ENCODE assay signal across 16 cellular contexts in the genomic region with DNA sequence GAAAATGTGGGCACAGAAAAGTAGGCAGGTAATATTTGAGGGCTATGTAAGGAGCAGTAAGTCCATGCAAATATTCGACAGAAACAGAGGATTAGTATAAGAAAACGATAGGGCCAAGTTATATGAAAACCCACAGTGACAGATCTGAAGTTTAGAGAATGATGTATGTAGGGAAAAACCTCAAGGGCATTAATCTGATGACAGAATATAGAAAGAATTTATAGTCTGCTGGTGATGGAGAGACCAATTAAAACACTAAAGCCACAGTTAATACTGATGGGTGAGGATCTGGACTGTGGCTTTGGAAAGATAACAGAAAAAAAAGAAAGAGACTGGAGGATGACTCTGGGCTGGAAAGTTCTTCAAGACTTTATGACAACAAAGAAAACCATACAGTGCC.
DNase-seq lines count a peak whose midpoint lies in the region; ATAC-seq and TF ChIP-seq lines count a peak whose summit lies in the region.
"Had no signal": no experiment of that assay in that cellular context is flagged by ENCODE, and none has a peak within 500 bp of the region (broad histone marks: within the 10 kb centered on the region; RNA-seq: fewer than 3 reads in every experiment).

No MANE protein-coding gene starts in this region.

- peaks cover 32 to 36% of the 10 kb centered on the region in 2 donors for H3K4me1 ChIP-seq in thyroid gland
- H3K4me1 ChIP-seq: prostate gland, testis had no signal

- ATAC-seq in T-cell (replicated peaks in 1 of 4) (no peak), HG02973 (IDR thresholded peaks at IDR 0.05; ENCODE audit: unreplicated experiment) (no peak)
- no peak for ATAC-seq in activated CD4-positive, alpha-beta T cell treated with anti-CD3 and anti-CD28 coated beads for 36 hours

- no peak for TF ChIP-seq CTCF in AG10803 (conservative IDR thresholded peaks at IDR 0.05; ENCODE audit: low read length)
- TF ChIP-seq CTCF in choroid plexus epithelial cell (conservative IDR thresholded peaks at IDR 0.05; ENCODE audit: low read depth, low read length) = no peak
- no peak for TF ChIP-seq CTCF in nephron (IDR thresholded peaks at IDR 0.05; ENCODE audit: unreplicated experiment in 3 of 3)
- TF ChIP-seq CTCF in thyroid gland (IDR thresholded peaks at IDR 0.05) = no peak

- CTCF ChIA-PET in T-cell (lab: Charles Lee) = interaction anchor here in 1 of 2 donors (0.6 kb wide), 1 partner anchor 527 kb away, joined by 8 read pairs; no protein-coding TSS in a partner anchor
- CTCF ChIA-PET in activated CD4-positive, alpha-beta T cell treated with anti-CD3 and anti-CD28 coated beads for 36 hours (lab: Charles Lee) = no interaction called here

- TF ChIP-seq RAD21 in Ishikawa (IDR thresholded peaks at IDR 0.05; ENCODE audit: low read depth) = no peak

- no peaks in the 10 kb centered on the region for H3K27me3 ChIP-seq in thyroid gland
- H3K27me3 ChIP-seq: testis had no signal

- POLR2A ChIA-PET in T-cell (lab: Charles Lee) = no interaction called here
- POLR2A ChIA-PET in activated CD4-positive, alpha-beta T cell treated with anti-CD3 and anti-CD28 coated beads for 36 hours (lab: Charles Lee) = interaction anchor here (0.6 kb wide), 1 partner anchor 7 kb away, joined by 4 read pairs; no protein-coding TSS in a partner anchor

- intact Hi-C loops in thyroid gland (cut with DNase I) = no loop called here
- intact Hi-C loops in activated CD4-positive, alpha-beta T cell treated with anti-CD3 and anti-CD28 coated beads for 36 hours (cut with DNase I, micrococcal nuclease) = no loop called here

- H3K27ac ChIP-seq in thyroid gland = no peak overlapping the region
- H3K27ac ChIP-seq: coronary artery, prostate gland, testis had no signal

- H3K4me3 Mint-ChIP-seq in nephron (peak overlapping the region in 1 of 3 experiments; percentile 5), T-cell (no peak overlapping the region)
- no peak overlapping the region for H3K4me3 Mint-ChIP-seq in activated CD4-positive, alpha-beta T cell treated with anti-CD3 and anti-CD28 coated beads for 36 hours
- H3K4me3 Mint-ChIP-seq: activated naive CD8-positive, alpha-beta T cell treated with anti-CD3 and anti-CD28 coated beads, Interleukin-2, amount 10 ng/mL, durations not matched to agents 7 days and 5 days; immature natural killer cell; T-helper 1 cell treated with Interleukin-12 subunit alpha and Interleukin-12 subunit beta and Interleukin-4 antibody, amounts not matched to agents 30 μg/mL and 1 μg/mL, for 36 hours had no signal

- H3K9me3 ChIP-seq in thyroid gland = no peaks in the 10 kb centered on the region
- H3K9me3 ChIP-seq: prostate gland, testis had no signal

- TF ChIP-seq POLR2A in thyroid gland (IDR thresholded peaks at IDR 0.05) = no peak

- peaks cover 17% of the 10 kb centered on the region for H3K36me3 Mint-ChIP-seq in nephron (ENCODE audit: low read depth)
- H3K36me3 Mint-ChIP-seq in T-cell = no peaks in the 10 kb centered on the region
- no peaks in the 10 kb centered on the region for H3K36me3 Mint-ChIP-seq in activated CD4-positive, alpha-beta T cell treated with anti-CD3 and anti-CD28 coated beads for 36 hours (ENCODE audit: low read depth)
- H3K36me3 Mint-ChIP-seq: activated naive CD8-positive, alpha-beta T cell treated with anti-CD3 and anti-CD28 coated beads, Interleukin-2, amount 10 ng/mL, durations not matched to agents 7 days and 5 days; immature natural killer cell had no signal

- H3K36me3 ChIP-seq in thyroid gland = no peaks in the 10 kb centered on the region
- H3K36me3 ChIP-seq: prostate gland had no signal

- TF ChIP-seq EP300 in Ishikawa (IDR thresholded peaks at IDR 0.05; ENCODE audit: borderline replicate concordance) = peak; percentile 12; the same call in 1 of the 2 replicates

- H3K4me1 Mint-ChIP-seq in nephron (peaks cover 55% of the 10 kb centered on the region), T-cell (no peaks in the 10 kb centered on the region)
- no peaks in the 10 kb centered on the region for H3K4me1 Mint-ChIP-seq in activated CD4-positive, alpha-beta T cell treated with anti-CD3 and anti-CD28 coated beads for 36 hours
- H3K4me1 Mint-ChIP-seq: activated naive CD8-positive, alpha-beta T cell treated with anti-CD3 and anti-CD28 coated beads, Interleukin-2, amount 10 ng/mL, durations not matched to agents 7 days and 5 days had no signal

- H3K27ac Mint-ChIP-seq in nephron (peak overlapping the region; percentile 73 to 91 (median 83)), T-cell (no peak overlapping the region)
- H3K27ac Mint-ChIP-seq in activated CD4-positive, alpha-beta T cell treated with anti-CD3 and anti-CD28 coated beads for 36 hours = no peak overlapping the region
- H3K27ac Mint-ChIP-seq: activated naive CD8-positive, alpha-beta T cell treated with anti-CD3 and anti-CD28 coated beads, Interleukin-2, amount 10 ng/mL, durations not matched to agents 7 days and 5 days; immature natural killer cell; T-helper 1 cell treated with Interleukin-12 subunit alpha and Interleukin-12 subunit beta and Interleukin-4 antibody, amounts not matched to agents 30 μg/mL and 1 μg/mL, for 36 hours had no signal

- H3K4me3 ChIP-seq in AG10803 (ENCODE audit: low read length) (no peak overlapping the region), choroid plexus epithelial cell (ENCODE audit: low read depth, low read length) (no peak overlapping the region), thyroid gland (replicated peaks in 1 of 3) (no peak overlapping the region)
- H3K4me3 ChIP-seq: coronary artery, prostate gland, testis had no signal

- H3K27me3 Mint-ChIP-seq in nephron (ENCODE audit: low read depth) (no peaks in the 10 kb centered on the region), T-cell (peaks cover 0 to 4% of the 10 kb centered on the region in 2 donors)
- H3K27me3 Mint-ChIP-seq in activated CD4-positive, alpha-beta T cell treated with anti-CD3 and anti-CD28 coated beads for 36 hours = no peaks in the 10 kb centered on the region

- no peaks in the 10 kb centered on the region for H3K9me3 Mint-ChIP-seq in nephron
- H3K9me3 Mint-ChIP-seq in T-cell = no peaks in the 10 kb centered on the region
- H3K9me3 Mint-ChIP-seq in activated CD4-positive, alpha-beta T cell treated with anti-CD3 and anti-CD28 coated beads for 36 hours (ENCODE audit: low read depth) = no peaks in the 10 kb centered on the region
- H3K9me3 Mint-ChIP-seq: activated naive CD8-positive, alpha-beta T cell treated with anti-CD3 and anti-CD28 coated beads, Interleukin-2, amount 10 ng/mL, durations not matched to agents 7 days and 5 days; immature natural killer cell; T-helper 1 cell treated with Interleukin-12 subunit alpha and Interleukin-12 subunit beta and Interleukin-4 antibody, amounts not matched to agents 30 μg/mL and 1 μg/mL, for 36 hours had no signal

- peak; percentile 46 for DNase-seq in AG10803 (ENCODE audit: low read depth)
- DNase-seq in choroid plexus epithelial cell (ENCODE audit: low read depth) = peak; percentile 50
- no peak for DNase-seq in T-cell
- DNase-seq in thyroid gland = no peak
- no peak for DNase-seq in activated CD4-positive, alpha-beta T cell treated with anti-CD3 and anti-CD28 coated beads for 36 hours
- DNase-seq: activated CD4-positive, alpha-beta T cell treated with anti-CD3 and anti-CD28 coated beads for 1 hour; activated naive CD8-positive, alpha-beta T cell treated with anti-CD3 and anti-CD28 coated beads, Interleukin-2, amount 10 ng/mL, durations not matched to agents 7 days and 5 days; immature natural killer cell; NCI-H510A treated with DMSO at 0.1 percent for 48 hours; testis had no signal

- WGBS in thyroid gland, 2 donors = 70 to 76% methylated on average over 2 of the region's 2 CpGs

TF ChIP-seq in Ishikawa, 13 proteins besides CTCF, POLR2A, EP300 and RAD21 (continues in another document):
- no peak for TF ChIP-seq NFIC (IDR thresholded peaks at IDR 0.05)
- TF ChIP-seq CEBPB (IDR thresholded peaks at IDR 0.05) = no peak
- no peak for TF ChIP-seq TCF12 (IDR thresholded peaks at IDR 0.05; ENCODE audit: low read depth)
- no peak for TF ChIP-seq YY1 (IDR thresholded peaks at IDR 0.05; ENCODE audit: low read depth)
- TF ChIP-seq CREB1 (IDR thresholded peaks at IDR 0.05; ENCODE audit: low read depth) = no peak
- TF ChIP-seq ZBTB7A (IDR thresholded peaks at IDR 0.05; ENCODE audit: low read depth) = no peak
- no peak for TF ChIP-seq EGR1 (IDR thresholded peaks at IDR 0.05)
- TF ChIP-seq FOXM1 (IDR thresholded peaks at IDR 0.05; ENCODE audit: borderline replicate concordance, low read depth) = no peak
- no peak for TF ChIP-seq USF1 (IDR thresholded peaks at IDR 0.05)
- TF ChIP-seq TAF1 (IDR thresholded peaks at IDR 0.05; ENCODE audit: low read depth) = no peak
- TF ChIP-seq TEAD4 (IDR thresholded peaks at IDR 0.05) = no peak
- TF ChIP-seq, protein P1, sequence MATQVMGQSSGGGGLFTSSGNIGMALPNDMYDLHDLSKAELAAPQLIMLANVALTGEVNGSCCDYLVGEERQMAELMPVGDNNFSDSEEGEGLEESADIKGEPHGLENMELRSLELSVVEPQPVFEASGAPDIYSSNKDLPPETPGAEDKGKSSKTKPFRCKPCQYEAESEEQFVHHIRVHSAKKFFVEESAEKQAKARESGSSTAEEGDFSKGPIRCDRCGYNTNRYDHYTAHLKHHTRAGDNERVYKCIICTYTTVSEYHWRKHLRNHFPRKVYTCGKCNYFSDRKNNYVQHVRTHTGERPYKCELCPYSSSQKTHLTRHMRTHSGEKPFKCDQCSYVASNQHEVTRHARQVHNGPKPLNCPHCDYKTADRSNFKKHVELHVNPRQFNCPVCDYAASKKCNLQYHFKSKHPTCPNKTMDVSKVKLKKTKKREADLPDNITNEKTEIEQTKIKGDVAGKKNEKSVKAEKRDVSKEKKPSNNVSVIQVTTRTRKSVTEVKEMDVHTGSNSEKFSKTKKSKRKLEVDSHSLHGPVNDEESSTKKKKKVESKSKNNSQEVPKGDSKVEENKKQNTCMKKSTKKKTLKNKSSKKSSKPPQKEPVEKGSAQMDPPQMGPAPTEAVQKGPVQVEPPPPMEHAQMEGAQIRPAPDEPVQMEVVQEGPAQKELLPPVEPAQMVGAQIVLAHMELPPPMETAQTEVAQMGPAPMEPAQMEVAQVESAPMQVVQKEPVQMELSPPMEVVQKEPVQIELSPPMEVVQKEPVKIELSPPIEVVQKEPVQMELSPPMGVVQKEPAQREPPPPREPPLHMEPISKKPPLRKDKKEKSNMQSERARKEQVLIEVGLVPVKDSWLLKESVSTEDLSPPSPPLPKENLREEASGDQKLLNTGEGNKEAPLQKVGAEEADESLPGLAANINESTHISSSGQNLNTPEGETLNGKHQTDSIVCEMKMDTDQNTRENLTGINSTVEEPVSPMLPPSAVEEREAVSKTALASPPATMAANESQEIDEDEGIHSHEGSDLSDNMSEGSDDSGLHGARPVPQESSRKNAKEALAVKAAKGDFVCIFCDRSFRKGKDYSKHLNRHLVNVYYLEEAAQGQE (IDR thresholded peaks at IDR 0.05; ENCODE audit: low read depth) = no peak

Comparison
In these comparisons a context has a peak if more than half of its experiments do, and no peak if none do; other contexts are left out.
1. DNase-seq: peak in AG10803 (single experiment) and choroid plexus epithelial cell (single experiment); none in T-cell (0 of 34), thyroid gland (0 of 2) and activated CD4-positive, alpha-beta T cell treated with anti-CD3 and anti-CD28 coated beads for 36 hours (single experiment).
2. H3K27ac Mint-ChIP-seq: peak in nephron (3 of 3); none in T-cell (0 of 2) and activated CD4-positive, alpha-beta T cell treated with anti-CD3 and anti-CD28 coated beads for 36 hours (single experiment).